ENCODE assay signal across 1 cellular context in genomic region chr14:39219075-39219499, GRCh38.
TF ChIP-seq lines count a peak whose summit lies in the region.

No MANE protein-coding gene starts in this region.

TF ChIP-seq in WTC11, 78 proteins besides CTCF, POLR2A, EP300 and RAD21:
- TF ChIP-seq E2F1 (CRISPR knock-in tag; IDR thresholded peaks at IDR 0.05) (no peak), GABPB1 (CRISPR knock-in tag; IDR thresholded peaks at IDR 0.05) (no peak), KAT7 (CRISPR knock-in tag; IDR thresholded peaks at IDR 0.05; ENCODE audit: borderline replicate concordance) (no peak), MYBL2 (CRISPR knock-in tag; IDR thresholded peaks at IDR 0.05) (no peak)
